ENCODE assay signal across 9 cellular contexts in genomic region chr7:74275401-74275881, GRCh38.
DNase-seq lines count a peak whose midpoint lies in the region; TF ChIP-seq lines count a peak whose summit lies in the region.
"Had no signal": no experiment of that assay in that cellular context is flagged by ENCODE, and none has a peak within 500 bp of the region (broad histone marks: within the 10 kb centered on the region; RNA-seq: fewer than 3 reads in every experiment).

No MANE protein-coding gene starts in this region.

- peaks cover 21% of the 10 kb centered on the region for H3K4me1 ChIP-seq in adipocyte (ENCODE audit: control insufficient read depth, insufficient read depth, low read length)

- no peak overlapping the region for H3K9ac ChIP-seq in adipocyte (ENCODE audit: low read length)

- H3K27ac ChIP-seq in layer of hippocampus (ENCODE audit: low read depth, low read length): peak overlapping the region; percentile 30
- H3K27ac ChIP-seq: skin epidermis had no signal

- peak; percentile 40 for TF ChIP-seq CTCF in AG10803 (conservative IDR thresholded peaks at IDR 0.05; ENCODE audit: low read length)
- peak; percentile 73 for TF ChIP-seq CTCF in GM20000 (IDR thresholded peaks at IDR 0.05; ENCODE audit: extremely low read depth, missing control alignments)

- DNase-seq in AG10803 (ENCODE audit: low read depth) (no peak), GM20000 (ENCODE audit: low spot score) (no peak), adipocyte (ENCODE audit: low read depth) (peak; percentile 19), GM19240 (ENCODE audit: insufficient read length, low spot score) (no peak), NCI-H345 (lab: John Stamatoyannopoulos, UW) (no peak), epidermal melanocyte (ENCODE audit: insufficient read length, low spot score) (no peak)
- no peak for DNase-seq in stimulated activated CD4-positive, alpha-beta T cell treated with anti-CD3 and anti-CD28 coated beads, Interleukin-4, amount 100 ng/mL, for 24 hours

- H3K9me3 ChIP-seq in adipocyte (ENCODE audit: control insufficient read depth, low read length): no peaks in the 10 kb centered on the region

- H3K4me3 ChIP-seq in AG10803 (ENCODE audit: low read length) (no peak overlapping the region), adipocyte (ENCODE audit: low read length) (no peak overlapping the region)
- H3K4me3 ChIP-seq: skin epidermis had no signal

- no peaks in the 10 kb centered on the region for H3K36me3 ChIP-seq in adipocyte (ENCODE audit: control insufficient read depth, insufficient read depth, low read length, severe bottlenecking)

- no peaks in the 10 kb centered on the region for H3K27me3 ChIP-seq in adipocyte (replicated peaks; ENCODE audit: control insufficient read depth, insufficient read depth, low read length)
- no peaks in the 10 kb centered on the region for H3K27me3 ChIP-seq in layer of hippocampus (ENCODE audit: control insufficient read depth, insufficient read depth, low read length)
